10 cellular contexts compared by ENCODE assay signal in genomic region chr12:130714091-130714590, GRCh38.
A peak's percentile ranks its signal among the peaks of the same experiment; 100 is the strongest.
DNase-seq lines count a peak whose midpoint lies in the region; ATAC-seq lines count a peak whose summit lies in the region.
"Had no signal": no experiment of that assay in that cellular context is flagged by ENCODE, and none has a peak within 500 bp of the region (broad histone marks: within the 10 kb centered on the region; RNA-seq: fewer than 3 reads in every experiment).

No MANE protein-coding gene starts in this region.

- no peak for ATAC-seq in stimulated activated naive B cell treated with anti-CD40 and anti-IgM and Interleukin-4, amounts not matched to agents 10 μg/mL and 1 μg/mL and 100 μg/mL, for 72 hours (replicated peaks)

- peaks cover 0 to 2% of the 10 kb centered on the region in 2 donors for H3K36me3 Mint-ChIP-seq in stimulated activated naive B cell treated with anti-CD40 and anti-IgM and Interleukin-4, amounts not matched to agents 10 μg/mL and 1 μg/mL and 100 μg/mL, for 72 hours

- H3K4me3 Mint-ChIP-seq in stimulated activated naive B cell treated with anti-CD40 and anti-IgM and Interleukin-4, amounts not matched to agents 10 μg/mL and 1 μg/mL and 100 μg/mL, for 72 hours = peak overlapping the region; percentile 41 to 49
- H3K4me3 Mint-ChIP-seq: central memory CD8-positive, alpha-beta T cell had no signal

- H3K27ac Mint-ChIP-seq in stimulated activated naive B cell treated with anti-CD40 and anti-IgM and Interleukin-4, amounts not matched to agents 10 μg/mL and 1 μg/mL and 100 μg/mL, for 72 hours = no peak overlapping the region

- peaks cover 13 to 17% of the 10 kb centered on the region in 2 donors for H3K4me1 Mint-ChIP-seq in stimulated activated naive B cell treated with anti-CD40 and anti-IgM and Interleukin-4, amounts not matched to agents 10 μg/mL and 1 μg/mL and 100 μg/mL, for 72 hours

- H3K27me3 Mint-ChIP-seq in stimulated activated naive B cell treated with anti-CD40 and anti-IgM and Interleukin-4, amounts not matched to agents 10 μg/mL and 1 μg/mL and 100 μg/mL, for 72 hours = peaks cover 65 to 68% of the 10 kb centered on the region in 2 donors

- DNase-seq in NCI-H146 (lab: John Stamatoyannopoulos, UW) (peak; percentile 31), NCI-H146 treated with DMSO at 0.1 percent for 48 hours (lab: John Stamatoyannopoulos, UW; ENCODE audit: unreplicated experiment) (no peak), NCI-H69 (lab: John Stamatoyannopoulos, UW) (peak; percentile 6), iris pigment epithelial cell (ENCODE audit: low read depth) (peak; percentile 3), NOMO-1 (lab: John Stamatoyannopoulos, UW; ENCODE audit: unreplicated experiment in 2 of 2) (no peak), AG20443 (ENCODE audit: low spot score) (no peak), NCI-H526 treated with DMSO at 0.1 percent for 48 hours (lab: John Stamatoyannopoulos, UW) (no peak)
- no peak for DNase-seq in stimulated activated naive B cell treated with anti-CD40 and anti-IgM and Interleukin-4, amounts not matched to agents 10 μg/mL and 1 μg/mL and 100 μg/mL, for 72 hours
- DNase-seq: 8988T had no signal

- H3K9me3 Mint-ChIP-seq in stimulated activated naive B cell treated with anti-CD40 and anti-IgM and Interleukin-4, amounts not matched to agents 10 μg/mL and 1 μg/mL and 100 μg/mL, for 72 hours = peaks cover 0 to 9% of the 10 kb centered on the region in 2 donors

Comparison
In these comparisons a context has a peak if more than half of its experiments do, and no peak if none do; other contexts are left out.
1. DNase-seq: peak in NCI-H146 (single experiment), NCI-H69 (single experiment) and iris pigment epithelial cell (single experiment); none in NCI-H146 treated with DMSO at 0.1 percent for 48 hours (single experiment), stimulated activated naive B cell treated with anti-CD40 and anti-IgM and Interleukin-4, amounts not matched to agents 10 μg/mL and 1 μg/mL and 100 μg/mL, for 72 hours (single experiment), NOMO-1 (0 of 2), AG20443 (single experiment) and NCI-H526 treated with DMSO at 0.1 percent for 48 hours (single experiment).